15 cellular contexts compared by ENCODE assay signal in genomic region chr1:9655836-9656235, GRCh38. TPM values are rescaled to one million over a fixed set of nuclear protein-coding genes. Genes with fewer than 3 reads are reported as not detected.
DNase-seq lines count a peak whose midpoint lies in the region; ATAC-seq and TF ChIP-seq lines count a peak whose summit lies in the region.
"Had no signal": no experiment of that assay in that cellular context is flagged by ENCODE, and none has a peak within 500 bp of the region (broad histone marks: within the 10 kb centered on the region; RNA-seq: fewer than 3 reads in every experiment).

No MANE protein-coding gene starts in this region.

- no peaks in the 10 kb centered on the region for H4K20me1 ChIP-seq in KMS-11 (ENCODE audit: insufficient read depth)
- H4K20me1 ChIP-seq in H9 (ENCODE audit: control insufficient read depth, insufficient read depth, insufficient read length): no peaks in the 10 kb centered on the region

- H3K9me3 ChIP-seq in H9 (ENCODE audit: control insufficient read depth, low read depth, low read length) (no peaks in the 10 kb centered on the region), upper lobe of right lung (no peaks in the 10 kb centered on the region)
- H3K9me3 ChIP-seq: A549, heart left ventricle, sigmoid colon had no signal

- DNase-seq in activated CD4-positive, alpha-beta T cell treated with anti-CD3 and anti-CD28 coated beads for 48 hours: peak; percentile 29
- DNase-seq in activated CD4-positive, alpha-beta T cell treated with anti-CD3 and anti-CD28 coated beads for 1 hour: no peak
- DNase-seq in activated naive CD4-positive, alpha-beta T cell treated with anti-CD3 and anti-CD28 coated beads, Interleukin-2, amount 50 U/mL, for 72 hours (ENCODE audit: low spot score in 2 of 2): no peak
- peak; percentile 39 for DNase-seq in stimulated activated CD8-positive, alpha-beta memory T cell treated with anti-CD3 and anti-CD28 coated beads, Interleukin-4, amount 100 ng/mL, for 48 hours
- DNase-seq in H9 (no peak), NCI-H526 treated with DMSO at 0.1 percent for 48 hours (lab: John Stamatoyannopoulos, UW) (no peak), upper lobe of right lung (no peak)
- DNase-seq: Calu3, heart left ventricle, HFFc6, NCI-H82, sigmoid colon, trophoblast cell had no signal

- H3K27me3 ChIP-seq in KMS-11 (ENCODE audit: insufficient read depth, low read depth) (peaks cover 27% of the 10 kb centered on the region; the same call in 1 of the 2 replicates), H9 (ENCODE audit: insufficient read depth, low read length) (peaks cover 6% of the 10 kb centered on the region; the same call in 1 of the 2 replicates), upper lobe of right lung (peaks cover 5% of the 10 kb centered on the region)

- H3K27ac ChIP-seq in KMS-11: peak overlapping the region; percentile 78; the same call in 1 of the 2 replicates
- H3K27ac ChIP-seq in H9 (ENCODE audit: insufficient read length, low read depth, low read length): no peak overlapping the region
- no peak overlapping the region for H3K27ac ChIP-seq in upper lobe of right lung
- H3K27ac ChIP-seq: A549, sigmoid colon had no signal

- no peak overlapping the region for H2BK15ac ChIP-seq in H9 (ENCODE audit: low read depth, low read length)

- H3K4me3 ChIP-seq in KMS-11 (IDR thresholded peaks at IDR 0.05; ENCODE audit: insufficient read depth, low read depth, low read length) (no peak overlapping the region), upper lobe of right lung (no peak overlapping the region)
- H3K4me3 ChIP-seq: A549, sigmoid colon had no signal

- no peaks in the 10 kb centered on the region for H3K79me1 ChIP-seq in H9 (ENCODE audit: insufficient read depth, low read depth, low read length, poor library complexity, severe bottlenecking)

- no peak overlapping the region for H3K18ac ChIP-seq in H9 (ENCODE audit: insufficient read length, low read depth, low read length)

- no peak overlapping the region for H3T11ph ChIP-seq in H9 (ENCODE audit: low read length)

- H3K4me1 Mint-ChIP-seq in H9: peaks cover 6 to 13% of the 10 kb centered on the region in 2 experiments; a peak in 3 of 4 replicates

- no peak overlapping the region for H3K14ac ChIP-seq in H9 (ENCODE audit: insufficient read depth, low read length)

- peaks cover 10% of the 10 kb centered on the region for H3K23me2 ChIP-seq in H9 (ENCODE audit: insufficient read length, low read depth, low read length, poor library complexity, severe bottlenecking)

- no peak overlapping the region for H3K23ac ChIP-seq in H9 (ENCODE audit: insufficient read length, low read depth, low read length)

- no peak overlapping the region for H3K56ac ChIP-seq in H9 (ENCODE audit: insufficient read length, low read depth, low read length)

- peak overlapping the region; percentile 97 to 99 for H3K27ac Mint-ChIP-seq in activated naive CD4-positive, alpha-beta T cell treated with anti-CD3 and anti-CD28 coated beads, Interleukin-2, amount 50 U/mL, for 72 hours
- H3K27ac Mint-ChIP-seq in H9: no peak overlapping the region; a peak in 1 of 7 replicates
- H3K27ac Mint-ChIP-seq: HFFc6 had no signal

- peaks cover 46% of the 10 kb centered on the region for H3K27me3 Mint-ChIP-seq in H9 (ENCODE audit: low read depth)

- H3K4me1 ChIP-seq in KMS-11 (ENCODE audit: low read depth, poor library complexity, severe bottlenecking): peaks cover 23% of the 10 kb centered on the region
- H3K4me1 ChIP-seq in H9 (ENCODE audit: insufficient read depth, low read length): no peaks in the 10 kb centered on the region
- peaks cover 10% of the 10 kb centered on the region for H3K4me1 ChIP-seq in upper lobe of right lung

- no peak for ATAC-seq in activated naive CD4-positive, alpha-beta T cell treated with anti-CD3 and anti-CD28 coated beads, Interleukin-2, amount 50 U/mL, for 72 hours
- no peak for ATAC-seq in upper lobe of right lung
- ATAC-seq: A549, heart left ventricle had no signal

- H3K79me2 ChIP-seq in KMS-11 (ENCODE audit: insufficient read depth, low read depth): no peaks in the 10 kb centered on the region
- H3K79me2 ChIP-seq in H9 (ENCODE audit: insufficient read depth, low read length): no peaks in the 10 kb centered on the region

- H2AK5ac ChIP-seq in H9 (ENCODE audit: insufficient read length, low read length): no peak overlapping the region

- no peak overlapping the region for H2BK12ac ChIP-seq in H9 (ENCODE audit: insufficient read length, low read depth, low read length)

- peak overlapping the region in 1 of 2 experiments; percentile 50; a peak in 2 of 5 replicates for H3K4me3 Mint-ChIP-seq in H9
- H3K4me3 Mint-ChIP-seq: HFFc6 had no signal

- H3K36me3 ChIP-seq in KMS-11 (ENCODE audit: insufficient read depth): no peaks in the 10 kb centered on the region
- no peaks in the 10 kb centered on the region for H3K36me3 ChIP-seq in upper lobe of right lung
- H3K36me3 ChIP-seq: heart left ventricle, sigmoid colon had no signal

- no peak overlapping the region for H4K5ac ChIP-seq in H9 (ENCODE audit: insufficient read length, low read depth, low read length)

- no peak overlapping the region for H3K4ac ChIP-seq in H9 (ENCODE audit: low read depth, low read length)

- intact Hi-C loops in upper lobe of right lung (cut with DNase I): no loop called here

- TF ChIP-seq CTCF in KMS-11 (conservative IDR thresholded peaks at IDR 0.05; ENCODE audit: low read depth, low read length) (no peak), H9 (conservative IDR thresholded peaks at IDR 0.05) (no peak), upper lobe of right lung (IDR thresholded peaks at IDR 0.05) (no peak)

- no CpG with 5 or more reads among the region's 11 CpGs for WGBS in H9 (ENCODE audit: extremely low coverage, insufficient read length, low lambda C conversion rate)

- no peak overlapping the region for H4K8ac ChIP-seq in H9 (replicated peaks; ENCODE audit: insufficient read length, low read depth, low read length)

- H2BK120ac ChIP-seq in H9 (ENCODE audit: low read depth, low read length, poor library complexity, severe bottlenecking): no peak overlapping the region

- H2BK5ac ChIP-seq in H9 (ENCODE audit: insufficient read length, low read length): no peak overlapping the region

- H3K36me3 Mint-ChIP-seq in activated naive CD4-positive, alpha-beta T cell treated with anti-CD3 and anti-CD28 coated beads, Interleukin-2, amount 50 U/mL, for 72 hours: peaks cover 32 to 51% of the 10 kb centered on the region in 2 donors
- no peaks in the 10 kb centered on the region; a peak in 1 of 7 replicates for H3K36me3 Mint-ChIP-seq in H9 (ENCODE audit: insufficient read depth in 1 of 3, low read depth in 3 of 3)

- H3K4me2 ChIP-seq in KMS-11 (peak overlapping the region; percentile 38; the same call in 1 of the 2 replicates), H9 (ENCODE audit: insufficient read depth, insufficient read length, low read length) (no peak overlapping the region)
- H3K4me2 ChIP-seq: A549 had no signal

- no peak overlapping the region for H3K9ac ChIP-seq in KMS-11
- H3K9ac ChIP-seq in H9 (ENCODE audit: extremely low read depth, insufficient read length, low read length): no peak overlapping the region

- no peak overlapping the region for H4K91ac ChIP-seq in H9 (ENCODE audit: insufficient read length, low read depth, low read length)

- no peaks in the 10 kb centered on the region for H3K9me3 Mint-ChIP-seq in activated naive CD4-positive, alpha-beta T cell treated with anti-CD3 and anti-CD28 coated beads, Interleukin-2, amount 50 U/mL, for 72 hours
- H3K9me3 Mint-ChIP-seq in H9: no peaks in the 10 kb centered on the region; a peak in 1 of 5 replicates
- H3K9me3 Mint-ChIP-seq: HFFc6 had no signal

- H2BK20ac ChIP-seq in H9 (ENCODE audit: low read depth, low read length, poor library complexity, severe bottlenecking): no peak overlapping the region

- H2AFZ ChIP-seq in KMS-11 (ENCODE audit: low read depth): peak overlapping the region; percentile 62; the same call in 1 of the 2 replicates
- H2AFZ ChIP-seq in H9 (ENCODE audit: low read length): no peak overlapping the region

RNA-seq across cellular contexts. Expression of gene PIK3CD, which starts 4.3 kb away (rescaled TPM):
- 100 to 1,000 TPM; 118 to 138 TPM for total RNA-seq in activated naive CD4-positive, alpha-beta T cell treated with anti-CD3 and anti-CD28 coated beads, Interleukin-2, amount 50 U/mL, for 72 hours
- total RNA-seq in H9 (2021) (10.0 and 10.6 TPM in 2 replicates), upper lobe of right lung (18.2 TPM)

Comparison
In these comparisons a context has a peak if more than half of its experiments do, and no peak if none do; other contexts are left out.
1. DNase-seq: peak in activated CD4-positive, alpha-beta T cell treated with anti-CD3 and anti-CD28 coated beads for 48 hours (single experiment) and stimulated activated CD8-positive, alpha-beta memory T cell treated with anti-CD3 and anti-CD28 coated beads, Interleukin-4, amount 100 ng/mL, for 48 hours (single experiment); none in activated CD4-positive, alpha-beta T cell treated with anti-CD3 and anti-CD28 coated beads for 1 hour (single experiment), activated naive CD4-positive, alpha-beta T cell treated with anti-CD3 and anti-CD28 coated beads, Interleukin-2, amount 50 U/mL, for 72 hours (0 of 2), H9 (single experiment), NCI-H526 treated with DMSO at 0.1 percent for 48 hours (single experiment) and upper lobe of right lung (single experiment).
2. H3K27ac Mint-ChIP-seq: peak in activated naive CD4-positive, alpha-beta T cell treated with anti-CD3 and anti-CD28 coated beads, Interleukin-2, amount 50 U/mL, for 72 hours (2 of 2); none in H9 (0 of 3).